ENCODE assay signal across 2 cellular contexts in the genomic region with DNA sequence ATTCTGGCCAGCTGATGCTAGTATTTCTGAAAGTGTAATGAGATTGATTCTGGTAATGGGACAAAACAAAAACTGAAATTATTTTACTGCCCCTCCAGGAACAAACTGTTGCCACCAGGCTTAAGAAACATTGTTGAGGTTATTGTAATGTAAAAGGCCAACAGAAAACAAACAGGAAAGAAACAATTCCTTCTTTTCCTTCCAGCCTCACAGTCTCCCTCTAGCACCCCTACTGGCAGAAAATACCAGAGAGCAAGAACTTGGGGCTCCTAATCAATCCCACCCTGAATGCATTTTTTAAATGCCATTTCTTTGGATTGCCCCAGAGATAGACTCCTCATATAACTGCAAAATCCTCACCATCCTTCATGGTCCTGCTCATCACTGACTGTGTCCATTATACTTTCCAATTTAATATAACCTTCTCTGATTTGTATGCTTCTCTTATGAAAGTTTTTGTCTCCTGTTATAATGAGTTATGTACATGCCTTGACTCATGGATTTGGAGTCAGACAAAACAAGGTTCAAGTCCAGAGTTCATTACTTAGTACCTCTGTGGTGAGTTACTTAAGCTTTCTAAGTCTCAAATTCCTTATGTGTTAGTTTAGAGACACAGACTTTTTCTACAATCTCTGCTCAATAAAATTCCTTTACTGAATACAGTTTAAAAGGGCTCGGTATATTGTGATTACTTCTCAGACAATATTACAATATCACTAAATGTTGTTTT.
TF ChIP-seq lines count a peak whose summit lies in the region.

No MANE protein-coding gene starts in this region.

TF ChIP-seq in GM23338, 12 proteins besides CTCF, POLR2A, EP300 and RAD21 (continued from another document):
- TF ChIP-seq, protein P1, sequence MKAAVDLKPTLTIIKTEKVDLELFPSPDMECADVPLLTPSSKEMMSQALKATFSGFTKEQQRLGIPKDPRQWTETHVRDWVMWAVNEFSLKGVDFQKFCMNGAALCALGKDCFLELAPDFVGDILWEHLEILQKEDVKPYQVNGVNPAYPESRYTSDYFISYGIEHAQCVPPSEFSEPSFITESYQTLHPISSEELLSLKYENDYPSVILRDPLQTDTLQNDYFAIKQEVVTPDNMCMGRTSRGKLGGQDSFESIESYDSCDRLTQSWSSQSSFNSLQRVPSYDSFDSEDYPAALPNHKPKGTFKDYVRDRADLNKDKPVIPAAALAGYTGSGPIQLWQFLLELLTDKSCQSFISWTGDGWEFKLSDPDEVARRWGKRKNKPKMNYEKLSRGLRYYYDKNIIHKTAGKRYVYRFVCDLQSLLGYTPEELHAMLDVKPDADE (IDR thresholded peaks at IDR 0.05): no peak

TF ChIP-seq in SK-N-SH treated with all-trans-retinoic acid at 6 μM for 48 hours, 23 proteins besides CTCF, POLR2A, EP300 and RAD21:
- TF ChIP-seq, protein P2, sequence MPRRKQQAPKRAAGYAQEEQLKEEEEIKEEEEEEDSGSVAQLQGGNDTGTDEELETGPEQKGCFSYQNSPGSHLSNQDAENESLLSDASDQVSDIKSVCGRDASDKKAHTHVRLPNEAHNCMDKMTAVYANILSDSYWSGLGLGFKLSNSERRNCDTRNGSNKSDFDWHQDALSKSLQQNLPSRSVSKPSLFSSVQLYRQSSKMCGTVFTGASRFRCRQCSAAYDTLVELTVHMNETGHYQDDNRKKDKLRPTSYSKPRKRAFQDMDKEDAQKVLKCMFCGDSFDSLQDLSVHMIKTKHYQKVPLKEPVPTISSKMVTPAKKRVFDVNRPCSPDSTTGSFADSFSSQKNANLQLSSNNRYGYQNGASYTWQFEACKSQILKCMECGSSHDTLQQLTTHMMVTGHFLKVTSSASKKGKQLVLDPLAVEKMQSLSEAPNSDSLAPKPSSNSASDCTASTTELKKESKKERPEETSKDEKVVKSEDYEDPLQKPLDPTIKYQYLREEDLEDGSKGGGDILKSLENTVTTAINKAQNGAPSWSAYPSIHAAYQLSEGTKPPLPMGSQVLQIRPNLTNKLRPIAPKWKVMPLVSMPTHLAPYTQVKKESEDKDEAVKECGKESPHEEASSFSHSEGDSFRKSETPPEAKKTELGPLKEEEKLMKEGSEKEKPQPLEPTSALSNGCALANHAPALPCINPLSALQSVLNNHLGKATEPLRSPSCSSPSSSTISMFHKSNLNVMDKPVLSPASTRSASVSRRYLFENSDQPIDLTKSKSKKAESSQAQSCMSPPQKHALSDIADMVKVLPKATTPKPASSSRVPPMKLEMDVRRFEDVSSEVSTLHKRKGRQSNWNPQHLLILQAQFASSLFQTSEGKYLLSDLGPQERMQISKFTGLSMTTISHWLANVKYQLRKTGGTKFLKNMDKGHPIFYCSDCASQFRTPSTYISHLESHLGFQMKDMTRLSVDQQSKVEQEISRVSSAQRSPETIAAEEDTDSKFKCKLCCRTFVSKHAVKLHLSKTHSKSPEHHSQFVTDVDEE (CRISPR knock-in tag; IDR thresholded peaks at IDR 0.05): no peak
- TF ChIP-seq CSDC2 (CRISPR knock-in tag; IDR thresholded peaks at IDR 0.05) (no peak), SNAI2 (CRISPR knock-in tag; IDR thresholded peaks at IDR 0.05) (no peak), TCF4 (CRISPR knock-in tag; IDR thresholded peaks at IDR 0.05; ENCODE audit: borderline replicate concordance) (no peak), ESRRG (CRISPR knock-in tag; IDR thresholded peaks at IDR 0.05) (no peak), ZNF8 (CRISPR knock-in tag; IDR thresholded peaks at IDR 0.05) (no peak)
- TF ChIP-seq, protein P3, sequence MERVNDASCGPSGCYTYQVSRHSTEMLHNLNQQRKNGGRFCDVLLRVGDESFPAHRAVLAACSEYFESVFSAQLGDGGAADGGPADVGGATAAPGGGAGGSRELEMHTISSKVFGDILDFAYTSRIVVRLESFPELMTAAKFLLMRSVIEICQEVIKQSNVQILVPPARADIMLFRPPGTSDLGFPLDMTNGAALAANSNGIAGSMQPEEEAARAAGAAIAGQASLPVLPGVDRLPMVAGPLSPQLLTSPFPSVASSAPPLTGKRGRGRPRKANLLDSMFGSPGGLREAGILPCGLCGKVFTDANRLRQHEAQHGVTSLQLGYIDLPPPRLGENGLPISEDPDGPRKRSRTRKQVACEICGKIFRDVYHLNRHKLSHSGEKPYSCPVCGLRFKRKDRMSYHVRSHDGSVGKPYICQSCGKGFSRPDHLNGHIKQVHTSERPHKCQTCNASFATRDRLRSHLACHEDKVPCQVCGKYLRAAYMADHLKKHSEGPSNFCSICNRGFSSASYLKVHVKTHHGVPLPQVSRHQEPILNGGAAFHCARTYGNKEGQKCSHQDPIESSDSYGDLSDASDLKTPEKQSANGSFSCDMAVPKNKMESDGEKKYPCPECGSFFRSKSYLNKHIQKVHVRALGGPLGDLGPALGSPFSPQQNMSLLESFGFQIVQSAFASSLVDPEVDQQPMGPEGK (CRISPR knock-in tag; IDR thresholded peaks at IDR 0.05; ENCODE audit: borderline replicate concordance): no peak
- TF ChIP-seq, protein P4, sequence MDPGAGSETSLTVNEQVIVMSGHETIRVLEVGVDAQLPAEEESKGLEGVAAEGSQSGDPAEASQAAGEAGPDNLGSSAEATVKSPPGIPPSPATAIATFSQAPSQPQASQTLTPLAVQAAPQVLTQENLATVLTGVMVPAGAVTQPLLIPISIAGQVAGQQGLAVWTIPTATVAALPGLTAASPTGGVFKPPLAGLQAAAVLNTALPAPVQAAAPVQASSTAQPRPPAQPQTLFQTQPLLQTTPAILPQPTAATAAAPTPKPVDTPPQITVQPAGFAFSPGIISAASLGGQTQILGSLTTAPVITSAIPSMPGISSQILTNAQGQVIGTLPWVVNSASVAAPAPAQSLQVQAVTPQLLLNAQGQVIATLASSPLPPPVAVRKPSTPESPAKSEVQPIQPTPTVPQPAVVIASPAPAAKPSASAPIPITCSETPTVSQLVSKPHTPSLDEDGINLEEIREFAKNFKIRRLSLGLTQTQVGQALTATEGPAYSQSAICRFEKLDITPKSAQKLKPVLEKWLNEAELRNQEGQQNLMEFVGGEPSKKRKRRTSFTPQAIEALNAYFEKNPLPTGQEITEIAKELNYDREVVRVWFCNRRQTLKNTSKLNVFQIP (CRISPR knock-in tag; IDR thresholded peaks at IDR 0.05; ENCODE audit: borderline replicate concordance, low read depth): no peak
